8 cellular contexts compared by ENCODE assay signal in genomic region chr20:25867776-25868649, GRCh38.
A peak's percentile ranks its signal among the peaks of the same experiment; 100 is the strongest.
DNase-seq lines count a peak whose midpoint lies in the region; ATAC-seq, FAIRE-seq and TF ChIP-seq lines count a peak whose summit lies in the region.

No MANE protein-coding gene starts in this region.

- H3K27me3 ChIP-seq in adrenal gland (no peaks in the 10 kb centered on the region), left ventricle myocardium inferior (ENCODE audit: low read depth) (no peaks in the 10 kb centered on the region)

- CTCF ChIA-PET in RWPE1 (lab: Yijun Ruan, JAX) = no interaction called here

- 20 to 47% (median 24%) methylated on average over 18 to 46 of the region's 46 CpGs for WGBS in adrenal gland, 4 donors

- H3K4me1 ChIP-seq in adrenal gland (replicated peaks in 1 of 2) (peaks cover 0 to 15% of the 10 kb centered on the region in 2 donors), left ventricle myocardium inferior (peaks cover 34% of the 10 kb centered on the region)

- no peak for TF ChIP-seq POLR2A in adrenal gland (IDR thresholded peaks at IDR 0.05)

- POLR2A ChIA-PET in RWPE1 (lab: Yijun Ruan, JAX; ENCODE audit: low non-redundant PET) = no interaction called here

- intact Hi-C loops in adrenal gland (cut with DNase I) (loop anchor here in 1 of 2 donors (5.0 kb wide), 1 partner anchor 114 kb away; no protein-coding TSS in a partner anchor), left ventricle myocardium inferior (cut with micrococcal nuclease) (no loop called here), posterior cingulate gyrus (cut with DNase I) (loop anchor here (5.0 kb wide), 1 partner anchor 171 kb away; the partner anchor contains the start of gene ZNF337)

- DNase-seq in DMS 273 treated with DMSO at 0.1 percent for 48 hours (lab: John Stamatoyannopoulos, UW) = peak; percentile 34
- DNase-seq in RWPE1 (ENCODE audit: low spot score) = peak; percentile 56
- DNase-seq in adrenal gland = peak; percentile 65 to 90 (median 77)
- DNase-seq in left ventricle myocardium inferior = peak; percentile 83
- DNase-seq in posterior cingulate gyrus = peak; percentile 76 to 99 (median 90)
- DNase-seq in urothelium cell line (ENCODE audit: low spot score) = peak; percentile 79

- ATAC-seq in HG02798 (IDR thresholded peaks at IDR 0.05; ENCODE audit: poor library complexity, unreplicated experiment) = peak; percentile 66
- no peak for ATAC-seq in GM18867 (IDR thresholded peaks at IDR 0.05; ENCODE audit: unreplicated experiment)

- TF ChIP-seq CTCF in RWPE1 (conservative IDR thresholded peaks at IDR 0.05; ENCODE audit: low read depth) = no peak
- TF ChIP-seq CTCF in adrenal gland (IDR thresholded peaks at IDR 0.05) = no peak
- TF ChIP-seq CTCF in left ventricle myocardium inferior (IDR thresholded peaks at IDR 0.05; ENCODE audit: borderline replicate concordance) = no peak

- H3K9me3 ChIP-seq in adrenal gland (replicated peaks in 1 of 3) (no peaks in the 10 kb centered on the region), left ventricle myocardium inferior (replicated peaks) (no peaks in the 10 kb centered on the region)

- no peaks in the 10 kb centered on the region for H3K36me3 ChIP-seq in adrenal gland (replicated peaks in 1 of 2)
- H3K36me3 ChIP-seq in left ventricle myocardium inferior = no peaks in the 10 kb centered on the region

- no peak overlapping the region for H3K27ac ChIP-seq in RWPE1
- H3K27ac ChIP-seq in adrenal gland = no peak overlapping the region
- H3K27ac ChIP-seq in left ventricle myocardium inferior (replicated peaks) = no peak overlapping the region

- H3K4me3 ChIP-seq in adrenal gland (peak overlapping the region in 2 of 4 donors; percentile 26 to 64), left ventricle myocardium inferior (peak overlapping the region; percentile 73)

- FAIRE-seq in urothelium cell line (lab: Jason Lieb, UNC) = peak; percentile 96

Comparison
In these comparisons a context has a peak if more than half of its experiments do, and no peak if none do; other contexts are left out.
1. DNase-seq: peak in every context shown above with its lines; median percentile 90 in posterior cingulate gyrus; 83 in left ventricle myocardium inferior; 79 in urothelium cell line; 77 in adrenal gland; 56 in RWPE1; 34 in DMS 273 treated with DMSO at 0.1 percent for 48 hours.